Comparison of ENCODE assay signal across 8 cellular contexts in genomic region chr12:113241191-113242017, GRCh38. TPM values are rescaled to one million over a fixed set of nuclear protein-coding genes. Genes with fewer than 3 reads are reported as not detected.
DNase-seq lines count a peak whose midpoint lies in the region; ATAC-seq and TF ChIP-seq lines count a peak whose summit lies in the region.

No MANE protein-coding gene starts in this region.

- H3K36me3 Mint-ChIP-seq in natural killer cell treated with Interleukin-12 subunit alpha and Interleukin-12 subunit beta and Interleukin-15 and Interleukin-18, amount 100 ng/mL, for 72 hours: no peaks in the 10 kb centered on the region

- CTCF ChIA-PET in SK-N-SH (lab: Yijun Ruan, JAX): interaction anchor here (1.2 kb wide), 1 partner anchor 21 kb away, joined by 3 read pairs; no protein-coding TSS in a partner anchor
- CTCF ChIA-PET in RWPE1 (lab: Yijun Ruan, JAX): interaction anchor here (0.6 to 1.1 kb wide), 3 partner anchors 12 to 33 kb away, joined by 3 to 5 read pairs (median 3); no protein-coding TSS in a partner anchor

- TF ChIP-seq EP300 in SK-N-SH (IDR thresholded peaks at IDR 0.05; ENCODE audit: borderline replicate concordance in 1 of 2, low read depth in 1 of 2, low read length in 1 of 2): no peak

- no peak overlapping the region for H2AFZ ChIP-seq in SK-N-SH (ENCODE audit: low read depth)

- TF ChIP-seq RAD21 in SK-N-SH (IDR thresholded peaks at IDR 0.05; ENCODE audit: low read length): no peak

- H3K4me1 ChIP-seq in SK-N-SH (ENCODE audit: control insufficient read depth in 1 of 2, insufficient read depth in 2 of 2, low read depth in 1 of 2, low read length in 1 of 2) (peaks cover 28 to 43% of the 10 kb centered on the region in 2 experiments), foreskin keratinocyte (peaks cover 42% of the 10 kb centered on the region), spleen (peaks cover 67 to 98% (median 87%) of the 10 kb centered on the region in 6 donors)

- no peaks in the 10 kb centered on the region for H3K9me3 Mint-ChIP-seq in natural killer cell treated with Interleukin-12 subunit alpha and Interleukin-12 subunit beta and Interleukin-15 and Interleukin-18, amount 100 ng/mL, for 72 hours

- no peak overlapping the region for H3K4me3 Mint-ChIP-seq in natural killer cell treated with Interleukin-12 subunit alpha and Interleukin-12 subunit beta and Interleukin-15 and Interleukin-18, amount 100 ng/mL, for 72 hours

- intact Hi-C loops in spleen (cut with DNase I; ENCODE audit: low total_unique reads): no loop called here

- no peaks in the 10 kb centered on the region for H4K20me1 ChIP-seq in SK-N-SH (ENCODE audit: insufficient read depth)

- H3K79me2 ChIP-seq in SK-N-SH (ENCODE audit: insufficient read depth): no peaks in the 10 kb centered on the region

- H3K36me3 ChIP-seq in SK-N-SH (replicated peaks in 1 of 2; ENCODE audit: control insufficient read depth in 1 of 2, insufficient read depth in 2 of 2, low read length in 1 of 2) (no peaks in the 10 kb centered on the region), spleen (peaks cover 0 to 48% (median 7%) of the 10 kb centered on the region in 6 donors)

- no peaks in the 10 kb centered on the region for H3K27me3 Mint-ChIP-seq in natural killer cell treated with Interleukin-12 subunit alpha and Interleukin-12 subunit beta and Interleukin-15 and Interleukin-18, amount 100 ng/mL, for 72 hours

- H3F3A ChIP-seq in SK-N-SH (replicated peaks; ENCODE audit: insufficient read depth): peaks cover 3% of the 10 kb centered on the region

- TF ChIP-seq CTCF in SK-N-SH (IDR thresholded peaks at IDR 0.05): no peak
- no peak for TF ChIP-seq CTCF in RWPE1 (conservative IDR thresholded peaks at IDR 0.05; ENCODE audit: low read depth)
- TF ChIP-seq CTCF in foreskin keratinocyte (conservative IDR thresholded peaks at IDR 0.05): no peak
- no peak for TF ChIP-seq CTCF in spleen (IDR thresholded peaks at IDR 0.05 in 8 of 11, conservative IDR thresholded peaks at IDR 0.05 in 3 of 11)
- TF ChIP-seq CTCF in GM13977 (IDR thresholded peaks at IDR 0.05; ENCODE audit: extremely low read depth, insufficient read depth, missing control alignments): no peak

- in situ Hi-C loops in GM13977 (cut with MboI; ENCODE audit: low pct_unique_long_range_greater_than_20kb, low sequenced_read_pairs, unreplicated experiment): no loop called here

- WGBS in SK-N-SH (ENCODE audit: low lambda C conversion rate): 53% methylated on average over 10 of the region's 14 CpGs
- WGBS in spleen, 5 donors: 67 to 78% (median 74%) methylated on average over 14 of the region's 14 CpGs

- no peaks in the 10 kb centered on the region for H3K9me3 ChIP-seq in SK-N-SH
- no peaks in the 10 kb centered on the region for H3K9me3 ChIP-seq in spleen

- DNase-seq in SK-N-SH (no peak), RWPE1 (ENCODE audit: low spot score) (peak; percentile 88), foreskin keratinocyte (peak; percentile 99), spleen (peak; percentile 66), GM13977 (ENCODE audit: low spot score) (no peak)
- no peak for DNase-seq in natural killer cell treated with Interleukin-12 subunit alpha and Interleukin-12 subunit beta and Interleukin-15 and Interleukin-18, amount 100 ng/mL, for 72 hours (ENCODE audit: low spot score)

- TF ChIP-seq POLR2A in spleen (IDR thresholded peaks at IDR 0.05): no peak

- no peak overlapping the region for H3K9ac ChIP-seq in SK-N-SH

- POLR2A ChIA-PET in SK-N-SH (lab: Yijun Ruan, JAX): no interaction called here
- POLR2A ChIA-PET in RWPE1 (lab: Yijun Ruan, JAX; ENCODE audit: low non-redundant PET): interaction anchor here (0.7 kb wide), 1 partner anchor 15 kb away, joined by 3 read pairs; no protein-coding TSS in a partner anchor

- peak overlapping the region in 1 of 2 experiments; percentile 42; a peak in 2 of 4 replicates for H3K27ac ChIP-seq in SK-N-SH (ENCODE audit: low read depth in 2 of 2, low read length in 1 of 2)
- peak overlapping the region; percentile 98 for H3K27ac ChIP-seq in RWPE1
- H3K27ac ChIP-seq in foreskin keratinocyte: peak overlapping the region; percentile 96
- peak overlapping the region in 6 of 8 donors; percentile 17 to 77 (median 58) for H3K27ac ChIP-seq in spleen

- H3K4me2 ChIP-seq in SK-N-SH: no peak overlapping the region

- H3K4me3 ChIP-seq in SK-N-SH (ENCODE audit: low read depth in 2 of 2, low read length in 1 of 2): no peak overlapping the region
- H3K4me3 ChIP-seq in spleen: no peak overlapping the region

- no peaks in the 10 kb centered on the region for H3K27me3 ChIP-seq in SK-N-SH (ENCODE audit: insufficient read depth)
- no peaks in the 10 kb centered on the region for H3K27me3 ChIP-seq in foreskin keratinocyte
- H3K27me3 ChIP-seq in spleen (replicated peaks in 1 of 7): no peaks in the 10 kb centered on the region

- peak overlapping the region in 1 of 2 donors; percentile 76 for H3K27ac Mint-ChIP-seq in natural killer cell treated with Interleukin-12 subunit alpha and Interleukin-12 subunit beta and Interleukin-15 and Interleukin-18, amount 100 ng/mL, for 72 hours

- ATAC-seq in SK-N-SH treated with all-trans-retinoic acid at 6 μM for 48 hours (no peak), foreskin keratinocyte (peak; percentile 72), GM21737 (IDR thresholded peaks at IDR 0.05; ENCODE audit: unreplicated experiment) (no peak)
- no peak for ATAC-seq in natural killer cell treated with Interleukin-12 subunit alpha and Interleukin-12 subunit beta and Interleukin-15 and Interleukin-18, amount 100 ng/mL, for 72 hours

- H3K9me2 ChIP-seq in SK-N-SH: no peaks in the 10 kb centered on the region

- H3K4me1 Mint-ChIP-seq in natural killer cell treated with Interleukin-12 subunit alpha and Interleukin-12 subunit beta and Interleukin-15 and Interleukin-18, amount 100 ng/mL, for 72 hours (ENCODE audit: low read depth in 2 of 2): no peaks in the 10 kb centered on the region

TF ChIP-seq in SK-N-SH, 30 proteins besides CTCF, POLR2A, EP300 and RAD21:
- peak; percentile 30; the same call in 1 of the 2 replicates for TF ChIP-seq FOSL2 (IDR thresholded peaks at IDR 0.05; ENCODE audit: borderline replicate concordance, low read depth)
- TF ChIP-seq TCF12 (IDR thresholded peaks at IDR 0.05): no peak

TF ChIP-seq in SK-N-SH treated with all-trans-retinoic acid at 6 μM for 48 hours, 23 proteins besides CTCF, POLR2A, EP300 and RAD21:
- TF ChIP-seq TOX (CRISPR knock-in tag; IDR thresholded peaks at IDR 0.05; ENCODE audit: borderline replicate concordance): no peak
- no peak for TF ChIP-seq PATZ1 (CRISPR knock-in tag; IDR thresholded peaks at IDR 0.05; ENCODE audit: borderline replicate concordance)
- no peak for TF ChIP-seq BACH2 (CRISPR knock-in tag; IDR thresholded peaks at IDR 0.05; ENCODE audit: borderline replicate concordance)
- no peak for TF ChIP-seq ZNF8 (CRISPR knock-in tag; IDR thresholded peaks at IDR 0.05)
- no peak for TF ChIP-seq CSDC2 (CRISPR knock-in tag; IDR thresholded peaks at IDR 0.05)
- TF ChIP-seq RARB (CRISPR knock-in tag; IDR thresholded peaks at IDR 0.05): no peak
TF ChIP-seq in SK-N-SH treated with all-trans-retinoic acid at 6 μM for 48 hours: peak in this region for 0.

RNA-seq across cellular contexts. Expression of gene TPCN1, which starts 20.1 kb away (rescaled TPM):
- 10.3 and 15.7 TPM in 2 replicates for polyA plus RNA-seq in SK-N-SH (2012; rRNA removed)
- 7.0 and 10.7 TPM in 2 replicates for polyA plus RNA-seq in SK-N-SH (2012; cell fraction: cytosol; rRNA removed)
- polyA plus RNA-seq in SK-N-SH (2012; cell fraction: nucleus; rRNA removed): 57.8 and 62.3 TPM in 2 replicates
- total RNA-seq in foreskin keratinocyte: 14.3 and 15.9 TPM in 2 replicates
- 8.9 and 10.5 TPM in 2 replicates for polyA plus RNA-seq in foreskin keratinocyte
- 10 to 100 TPM; 44.6 to 90.1 (median 51.9) TPM for total RNA-seq in spleen
- polyA plus RNA-seq in spleen: 10 to 100 TPM; 15.5 to 28.9 (median 27.8) TPM
- total RNA-seq in natural killer cell treated with Interleukin-12 subunit alpha and Interleukin-12 subunit beta and Interleukin-15 and Interleukin-18, amount 100 ng/mL, for 72 hours: 10 to 100 TPM; 14.1 to 43.6 TPM

RNA-seq across cellular contexts. Expression of gene RITA1, which starts 55.9 kb away (rescaled TPM):
- 18.7 and 21.1 TPM in 2 replicates for polyA plus RNA-seq in SK-N-SH (2012; rRNA removed)
- 12.7 and 19.1 TPM in 2 replicates for polyA plus RNA-seq in SK-N-SH (2012; cell fraction: cytosol; rRNA removed)
- 13.0 and 15.6 TPM in 2 replicates for polyA plus RNA-seq in SK-N-SH (2012; cell fraction: nucleus; rRNA removed)
- total RNA-seq in foreskin keratinocyte: 24.3 and 27.0 TPM in 2 replicates
- polyA plus RNA-seq in foreskin keratinocyte: 26.3 and 27.2 TPM in 2 replicates
- 10 to 100 TPM; 11.1 to 15.6 (median 11.9) TPM for total RNA-seq in spleen
- polyA plus RNA-seq in spleen: 10 to 100 TPM in 2 of 3 donors, 1 to 10 TPM in 1; 9.0 to 15.5 (median 13.0) TPM
- total RNA-seq in natural killer cell treated with Interleukin-12 subunit alpha and Interleukin-12 subunit beta and Interleukin-15 and Interleukin-18, amount 100 ng/mL, for 72 hours: 10 to 100 TPM; 19.6 to 27.3 TPM

RNA-seq across cellular contexts. Expression of gene DDX54, which starts 56.1 kb away (rescaled TPM):
- polyA plus RNA-seq in SK-N-SH (2012; rRNA removed) (56.5 and 69.9 TPM in 2 replicates), foreskin keratinocyte (95.1 and 95.8 TPM in 2 replicates), spleen (10 to 100 TPM; 47.9 to 80.3 (median 69.9) TPM)
- polyA plus RNA-seq in SK-N-SH (2012; cell fraction: cytosol; rRNA removed): 43.6 and 43.8 TPM in 2 replicates
- polyA plus RNA-seq in SK-N-SH (2012; cell fraction: nucleus; rRNA removed): 113 and 236 TPM in 2 replicates
- total RNA-seq in foreskin keratinocyte (64.7 and 66.8 TPM in 2 replicates), spleen (10 to 100 TPM; 44.4 to 73.1 (median 59.8) TPM)
- 100 to 1,000 TPM in 1 of 2 donors, 10 to 100 TPM in 1; 85.8 to 143 TPM for total RNA-seq in natural killer cell treated with Interleukin-12 subunit alpha and Interleukin-12 subunit beta and Interleukin-15 and Interleukin-18, amount 100 ng/mL, for 72 hours

Comparison
In these comparisons a context has a peak if more than half of its experiments do, and no peak if none do; other contexts are left out.
1. DNase-seq: peak in RWPE1 (single experiment), foreskin keratinocyte (2 of 2) and spleen (single experiment); none in SK-N-SH (single experiment), GM13977 (single experiment) and natural killer cell treated with Interleukin-12 subunit alpha and Interleukin-12 subunit beta and Interleukin-15 and Interleukin-18, amount 100 ng/mL, for 72 hours (single experiment).